In the genomic region with DNA sequence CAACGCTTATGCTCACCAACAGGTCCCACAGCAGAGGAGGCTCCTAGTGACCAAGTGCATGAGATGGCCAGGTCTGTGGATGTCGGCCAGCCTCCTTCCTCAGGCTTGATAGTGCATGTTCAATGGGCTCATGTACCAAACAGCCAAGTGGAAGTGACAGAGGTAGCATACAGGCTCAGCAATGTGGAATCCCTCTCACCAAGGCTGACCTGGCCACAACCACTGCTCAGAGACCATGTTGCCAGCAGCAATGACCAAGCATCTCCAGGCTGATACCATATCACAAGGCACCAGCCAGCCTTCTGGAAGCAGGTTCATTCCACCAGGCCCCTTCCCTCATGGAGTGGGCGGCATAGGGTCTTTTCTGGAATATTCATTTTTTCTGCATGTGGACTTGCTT, we compare ENCODE assay signal across 17 cellular contexts.
DNase-seq lines count a peak whose midpoint lies in the region; ATAC-seq, FAIRE-seq and TF ChIP-seq lines count a peak whose summit lies in the region.
"Had no signal": no experiment of that assay in that cellular context is flagged by ENCODE, and none has a peak within 500 bp of the region (broad histone marks: within the 10 kb centered on the region; RNA-seq: fewer than 3 reads in every experiment).

No MANE protein-coding gene starts in this region.

- in situ Hi-C loops in K562 (cut with MboI), result no loop called here

- H3K23me2 ChIP-seq in H1 (ENCODE audit: low read depth, low read length), result no peaks in the 10 kb centered on the region

- H3K4me3 ChIP-seq in K562 (no peak overlapping the region), H1 (ENCODE audit: extremely low read depth in 1 of 4, insufficient read depth in 2 of 4, low read depth in 3 of 4, low read length in 4 of 4) (no peak overlapping the region), mucosa of rectum (ENCODE audit: low read length in 2 of 2) (no peak overlapping the region), mesendoderm (ENCODE audit: low read length) (no peak overlapping the region)

- H2AK5ac ChIP-seq in H1 (ENCODE audit: low read depth, low read length) (no peak overlapping the region), mesendoderm (ENCODE audit: low read length) (no peak overlapping the region)

- FAIRE-seq in K562 (lab: Jason Lieb, UNC) (peak; percentile 56), H1 (lab: Jason Lieb, UNC) (no peak), GM19239 (lab: Jason Lieb, UNC) (no peak)
- FAIRE-seq: A204.1, D721Med, G401.6 had no signal

- H2BK120ac ChIP-seq in H1 (replicated peaks; ENCODE audit: low read depth, low read length), result no peak overlapping the region
- no peak overlapping the region for H2BK120ac ChIP-seq in mesendoderm (ENCODE audit: low read depth, low read length)

- H3K9ac ChIP-seq in K562 (ENCODE audit: insufficient read depth in 1 of 2, low read depth in 2 of 2, low read length in 2 of 2) (no peak overlapping the region), H1 (replicated peaks in 1 of 4; ENCODE audit: extremely low read depth in 1 of 4, low read depth in 3 of 4, low read length in 3 of 4) (no peak overlapping the region), mucosa of rectum (ENCODE audit: low read depth in 1 of 2, low read length in 2 of 2) (no peak overlapping the region), mesendoderm (ENCODE audit: low read length) (no peak overlapping the region)

- H2BK15ac ChIP-seq in H1 (ENCODE audit: low read length) (peak overlapping the region; percentile 77), mesendoderm (replicated peaks; ENCODE audit: low read depth) (no peak overlapping the region)

- H4K5ac ChIP-seq in H1 (ENCODE audit: insufficient read length, low read depth, low read length) (no peak overlapping the region), mesendoderm (ENCODE audit: low read length) (no peak overlapping the region)

- H2AFZ ChIP-seq in K562 (ENCODE audit: low read depth, low read length) (no peak overlapping the region), H1 (ENCODE audit: low read length) (no peak overlapping the region)

- no peaks in the 10 kb centered on the region for H3K79me2 ChIP-seq in K562 (ENCODE audit: control insufficient read depth, insufficient read depth, low read length)
- H3K79me2 ChIP-seq in H1 (ENCODE audit: control insufficient read depth in 1 of 2, insufficient read depth in 2 of 2, low read length in 2 of 2), result no peaks in the 10 kb centered on the region
- H3K79me2 ChIP-seq in mesendoderm (ENCODE audit: control insufficient read depth, insufficient read depth, low read length), result no peaks in the 10 kb centered on the region

- intact Hi-C loops in K562 (cut with micrococcal nuclease), result no loop called here

- H3K9me1 ChIP-seq in K562 (ENCODE audit: control insufficient read depth, insufficient read depth, low read length), result no peaks in the 10 kb centered on the region

- ATAC-seq in K562 (no peak), HG02588 (IDR thresholded peaks at IDR 0.05; ENCODE audit: unreplicated experiment) (no peak)

- no peak for TF ChIP-seq EP300 in K562 (IDR thresholded peaks at IDR 0.05; ENCODE audit: low read length)
- TF ChIP-seq EP300 in H1 (IDR thresholded peaks at IDR 0.05; ENCODE audit: borderline replicate concordance in 1 of 2, low read depth in 2 of 2, low read length in 2 of 2), result no peak

- POLR2A ChIA-PET in K562 (lab: Yijun Ruan, JAX) (interaction anchor here (0.5 kb wide), 1 partner anchor 90 kb away, joined by 3 read pairs; no protein-coding TSS in a partner anchor), H1 (lab: Charles Lee; ENCODE audit: partially characterized antibody) (no interaction called here)

- H3K36me3 ChIP-seq in K562 (ENCODE audit: control insufficient read depth, insufficient read depth, low read length) (no peaks in the 10 kb centered on the region), H1 (ENCODE audit: control insufficient read depth in 2 of 4, insufficient read depth in 4 of 4, low read length in 3 of 4) (no peaks in the 10 kb centered on the region), mucosa of rectum (ENCODE audit: control insufficient read depth in 2 of 2, insufficient read depth in 2 of 2, low read length in 2 of 2) (no peaks in the 10 kb centered on the region), mesendoderm (ENCODE audit: control insufficient read depth, insufficient read depth, low read length) (no peaks in the 10 kb centered on the region)
- H3K36me3 ChIP-seq: BE2C had no signal

- TF ChIP-seq CTCF in K562 (IDR thresholded peaks at IDR 0.05 in 2 of 3, conservative IDR thresholded peaks at IDR 0.05 in 1 of 3; ENCODE audit: insufficient read depth in 2 of 3, low read depth in 1 of 3, low read length in 3 of 3) (no peak), H1 (IDR thresholded peaks at IDR 0.05; ENCODE audit: control extremely low read depth in 1 of 3, insufficient read depth in 1 of 3, low read depth in 1 of 3, low read length in 3 of 3) (no peak)

- CTCF ChIA-PET in K562 (lab: Yijun Ruan, JAX; ENCODE audit: low intra/inter-chr PET ratio), result no interaction called here
- CTCF ChIA-PET in H1 (lab: Charles Lee; ENCODE audit: partially characterized antibody), result no interaction called here

- no peak for DNase-seq in K562 (ENCODE audit: extremely low read depth in 1 of 4, low spot score in 3 of 4)
- DNase-seq in H1 (ENCODE audit: low read depth in 1 of 2, low spot score in 2 of 2), result peak in 1 of 2 experiments; percentile 19
- DNase-seq in GM19239 (ENCODE audit: insufficient read length, low spot score), result no peak
- DNase-seq in mucosa of gallbladder (ENCODE audit: low spot score), result no peak
- DNase-seq in mesendoderm, result no peak
- DNase-seq: ACHN; BE2C; C1 segment of cervical spinal cord; Caco-2; CD4-positive, CD25-positive, alpha-beta regulatory T cell; GOT3; H9 had no signal

- TF ChIP-seq POLR2A in K562 (conservative IDR thresholded peaks at IDR 0.05) (no peak), H1 (IDR thresholded peaks at IDR 0.05; ENCODE audit: control extremely low read depth in 1 of 2, low read depth in 2 of 2, low read length in 2 of 2) (no peak)

- H3K23ac ChIP-seq in H1 (ENCODE audit: insufficient read length) (no peak overlapping the region), mesendoderm (ENCODE audit: low read length) (no peak overlapping the region)

- H3K18ac ChIP-seq in H1 (ENCODE audit: extremely low read depth, low read length), result no peak overlapping the region
- H3K18ac ChIP-seq in mesendoderm (ENCODE audit: low read length), result no peak overlapping the region

- H3K4me2 ChIP-seq in K562 (ENCODE audit: insufficient read depth, low read length) (no peak overlapping the region), H1 (ENCODE audit: insufficient read depth in 1 of 2, low read depth in 2 of 2, low read length in 2 of 2) (no peak overlapping the region), mesendoderm (ENCODE audit: low read length) (no peak overlapping the region)

- H4K8ac ChIP-seq in H1 (ENCODE audit: extremely low read depth, insufficient read depth, low read length) (no peak overlapping the region; the same call in 1 of the 2 replicates), mesendoderm (ENCODE audit: low read depth, low read length) (no peak overlapping the region)

- TF ChIP-seq RAD21 in K562 (CRISPR knock-in tag; conservative IDR thresholded peaks at IDR 0.05 in 1 of 2, IDR thresholded peaks at IDR 0.05 in 1 of 2), result no peak
- no peak for TF ChIP-seq RAD21 in H1 (IDR thresholded peaks at IDR 0.05 in 1 of 2, conservative IDR thresholded peaks at IDR 0.05 in 1 of 2; ENCODE audit: low read depth in 2 of 2, low read length in 2 of 2)

- H3K27me3 ChIP-seq in K562 (ENCODE audit: control insufficient read depth in 2 of 2, insufficient read depth in 2 of 2, low read length in 2 of 2) (peaks cover 24 to 36% of the 10 kb centered on the region in 2 experiments), H1 (replicated peaks in 1 of 4; ENCODE audit: control insufficient read depth in 3 of 4, extremely low read depth in 1 of 4, insufficient read depth in 3 of 4, low read length in 3 of 4) (no peaks in the 10 kb centered on the region), mucosa of rectum (ENCODE audit: control insufficient read depth in 2 of 2, insufficient read depth in 2 of 2, low read length in 2 of 2) (no peaks in the 10 kb centered on the region), mesendoderm (ENCODE audit: insufficient read depth, low read length, poor library complexity) (no peaks in the 10 kb centered on the region)
- H3K27me3 ChIP-seq: BE2C had no signal

- H3K56ac ChIP-seq in H1 (replicated peaks; ENCODE audit: insufficient read length, low read depth, low read length), result no peak overlapping the region
- H3K56ac ChIP-seq in mesendoderm (ENCODE audit: low read length), result no peak overlapping the region

- 5% methylated on average over 3 of the region's 3 CpGs for WGBS in K562 (ENCODE audit: insufficient coverage, low coverage, missing lambda C conversion rate)
- 90% methylated on average over 3 of the region's 3 CpGs; no CpG with 5 or more reads in 1 of the 2 experiments for WGBS in H1 (ENCODE audit: extremely low coverage in 1 of 2, insufficient coverage in 1 of 2, insufficient read length in 1 of 2, insufficient replicate concordance in 2 of 2, low coverage in 1 of 2, low lambda C conversion rate in 2 of 2, missing lambda C conversion rate in 1 of 2), 2 experiments
- WGBS in mesendoderm (ENCODE audit: extremely low coverage, insufficient coverage, low lambda C conversion rate), result no CpG with 5 or more reads among the region's 3 CpGs

- H3K27ac ChIP-seq in K562 (ENCODE audit: extremely low read depth, low read depth, low read length) (no peak overlapping the region), H1 (ENCODE audit: low read depth, low read length) (no peak overlapping the region), mucosa of rectum (ENCODE audit: low read depth in 2 of 2, low read length in 2 of 2) (peak overlapping the region; percentile 61 to 78), mesendoderm (ENCODE audit: low read depth, low read length) (no peak overlapping the region)

- H3K4ac ChIP-seq in H1 (replicated peaks; ENCODE audit: insufficient read length, low read depth, low read length), result no peak overlapping the region
- no peak overlapping the region for H3K4ac ChIP-seq in mesendoderm (ENCODE audit: low read depth, low read length)

- 0 out of 2 replicates have a peak, but pooled peaks cover 3% of the 10 kb centered on the region for H4K20me1 ChIP-seq in K562 (replicated peaks; ENCODE audit: control insufficient read depth, insufficient read depth, low read length)
- H4K20me1 ChIP-seq in H1 (replicated peaks in 1 of 2; ENCODE audit: control insufficient read depth in 1 of 2, insufficient read depth in 2 of 2, low read length in 2 of 2), result no peaks in the 10 kb centered on the region

- no peaks in the 10 kb centered on the region for H3K4me1 ChIP-seq in K562 (replicated peaks in 1 of 2; ENCODE audit: control insufficient read depth in 2 of 2, insufficient read depth in 2 of 2, low read length in 2 of 2)
- peaks cover 0 to 5% (median 0%) of the 10 kb centered on the region in 4 experiments; a peak in 2 of 7 replicates for H3K4me1 ChIP-seq in H1 (replicated peaks in 1 of 4; ENCODE audit: control insufficient read depth in 3 of 4, insufficient read depth in 4 of 4, low read length in 3 of 4)
- H3K4me1 ChIP-seq in mucosa of rectum (ENCODE audit: control insufficient read depth in 2 of 2, insufficient read depth in 2 of 2, low read length in 2 of 2), result peaks cover 16 to 21% of the 10 kb centered on the region in 2 donors
- H3K4me1 ChIP-seq in mesendoderm (ENCODE audit: control insufficient read depth, low read depth, low read length), result no peaks in the 10 kb centered on the region
- H3K4me1 ChIP-seq: BE2C had no signal

- no peak overlapping the region for H2BK5ac ChIP-seq in H1 (ENCODE audit: low read depth, low read length)
- H2BK5ac ChIP-seq in mesendoderm (ENCODE audit: low read length), result no peak overlapping the region

- peak overlapping the region; percentile 51; the same call in 1 of the 2 replicates for H2BK12ac ChIP-seq in H1 (ENCODE audit: low read depth, low read length)

- no peak overlapping the region; the same call in 1 of the 2 replicates for H2BK20ac ChIP-seq in H1 (ENCODE audit: low read length)

- H3K79me1 ChIP-seq in H1 (ENCODE audit: low read depth, low read length) (no peaks in the 10 kb centered on the region), mesendoderm (ENCODE audit: low read length) (no peaks in the 10 kb centered on the region)

- H3K14ac ChIP-seq in H1 (ENCODE audit: insufficient read length), result no peak overlapping the region

- H4K91ac ChIP-seq in H1 (replicated peaks; ENCODE audit: insufficient read length, low read length), result peak overlapping the region; percentile 36

- BruUV-seq in K562 (replicated peaks; lab: Mats Ljungman, UMichigan), result no TSS peak

- H3K9me3 ChIP-seq in K562 (replicated peaks; ENCODE audit: control insufficient read depth, insufficient read depth, low read depth, low read length) (no peaks in the 10 kb centered on the region; the same call in 1 of the 2 replicates), H1 (ENCODE audit: insufficient read depth in 2 of 2, low read depth in 1 of 2, low read length in 1 of 2) (peaks cover 3 to 5% of the 10 kb centered on the region in 2 experiments; a peak in 2 of 4 replicates), mucosa of rectum (ENCODE audit: control insufficient read depth in 2 of 2, low read length in 2 of 2) (peaks cover 0 to 3% of the 10 kb centered on the region in 2 donors)
- H3K9me3 ChIP-seq: BE2C had no signal

Comparison
In these comparisons a context has a peak if more than half of its experiments do, and no peak if none do; other contexts are left out.
1. H3K27ac ChIP-seq: peak in mucosa of rectum (2 of 2); none in K562 (single experiment), H1 (single experiment) and mesendoderm (single experiment).